Comparison of ENCODE assay signal across 8 cellular contexts in genomic region chr19:6800991-6801396, GRCh38. TPM values are rescaled to one million over a fixed set of nuclear protein-coding genes. Genes with fewer than 3 reads are reported as not detected.
DNase-seq lines count a peak whose midpoint lies in the region; ATAC-seq and TF ChIP-seq lines count a peak whose summit lies in the region.

No MANE protein-coding gene starts in this region.

- H3K27ac Mint-ChIP-seq in naive thymus-derived CD4-positive, alpha-beta T cell: peak overlapping the region; percentile 93 to 99 (median 97)

- H3K4me3 ChIP-seq in Karpas-422 (ENCODE audit: low read length): peak overlapping the region; percentile 83
- H3K4me3 ChIP-seq in body of pancreas: no peak overlapping the region
- H3K4me3 ChIP-seq in naive thymus-derived CD4-positive, alpha-beta T cell (ENCODE audit: low read length): peak overlapping the region; percentile 67

- TF ChIP-seq POLR2A in body of pancreas (IDR thresholded peaks at IDR 0.05): no peak

- H3K4me3 Mint-ChIP-seq in naive thymus-derived CD4-positive, alpha-beta T cell: peak overlapping the region; percentile 87 to 99 (median 94)

- ATAC-seq in body of pancreas (peak; percentile 21), HG03025 (IDR thresholded peaks at IDR 0.05; ENCODE audit: low FRiP score, unreplicated experiment) (no peak)
- no peak for ATAC-seq in naive thymus-derived CD4-positive, alpha-beta T cell

- H3K9ac ChIP-seq in Karpas-422 (ENCODE audit: low read length): peak overlapping the region; percentile 86

- no peaks in the 10 kb centered on the region for H3K27me3 Mint-ChIP-seq in naive thymus-derived CD4-positive, alpha-beta T cell

- H3K27me3 ChIP-seq in Karpas-422 (ENCODE audit: low read length) (no peaks in the 10 kb centered on the region), body of pancreas (no peaks in the 10 kb centered on the region)
- H3K27me3 ChIP-seq in naive thymus-derived CD4-positive, alpha-beta T cell (ENCODE audit: control insufficient read depth in 2 of 2, insufficient read depth in 2 of 2, low read length in 2 of 2): no peaks in the 10 kb centered on the region

- peaks cover 72% of the 10 kb centered on the region for H3K79me2 ChIP-seq in Karpas-422 (ENCODE audit: low read length)

- H3K9me2 ChIP-seq in Karpas-422 (replicated peaks; ENCODE audit: insufficient read depth, low read length): no peaks in the 10 kb centered on the region

- H3K4me2 ChIP-seq in Karpas-422 (ENCODE audit: low read depth, low read length, poor library complexity, severe bottlenecking): peak overlapping the region; percentile 97

- no peak for TF ChIP-seq CTCF in body of pancreas (IDR thresholded peaks at IDR 0.05)

- POLR2A ChIA-PET in naive thymus-derived CD4-positive, alpha-beta T cell (lab: Charles Lee): interaction anchor here (0.6 to 4.2 kb wide), 18 partner anchors 8 to 283 kb away, joined by 3 to 53 read pairs (median 6); partner anchors contain the start of genes GPR108, SH2D3A, TRIP10 and VAV1

- peaks cover 5 to 37% (median 8%) of the 10 kb centered on the region in 5 donors for H3K36me3 Mint-ChIP-seq in naive thymus-derived CD4-positive, alpha-beta T cell

- intact Hi-C loops in body of pancreas (cut with DNase I): no loop called here
- intact Hi-C loops in naive thymus-derived CD4-positive, alpha-beta T cell (cut with micrococcal nuclease): loop anchor here (1.0 to 5.0 kb wide), 9 partner anchors 8 to 396 kb away; partner anchors contain the start of genes GPR108 (in 2 of the 2), SH2D3A (in 2 of the 2) and VAV1 (in 2 of the 2)

- H3K4me1 ChIP-seq in Karpas-422 (ENCODE audit: low read length) (peaks cover 42% of the 10 kb centered on the region), body of pancreas (peaks cover 12% of the 10 kb centered on the region)
- H3K4me1 ChIP-seq in naive thymus-derived CD4-positive, alpha-beta T cell (ENCODE audit: control insufficient read depth in 2 of 2, insufficient read depth in 2 of 2, low read length in 2 of 2): peaks cover 28 to 41% of the 10 kb centered on the region in 2 donors

- DNase-seq in EL (peak; percentile 58), Karpas-422 (no peak), body of pancreas (no peak), middle frontal gyrus (ENCODE audit: extremely low spot score, low spot score) (no peak), HuH-7.5 (ENCODE audit: low spot score) (no peak), DMS79 (lab: John Stamatoyannopoulos, UW) (no peak)
- DNase-seq in naive thymus-derived CD4-positive, alpha-beta T cell: peak in 3 of 9 donors; percentile 17 to 21 (median 18)

- CTCF ChIA-PET in naive thymus-derived CD4-positive, alpha-beta T cell (lab: Charles Lee): interaction anchor here (0.9 to 2.2 kb wide), 3 partner anchors 22 to 33 kb away, joined by 3 to 7 read pairs (median 5); partner anchors contain the start of genes SH2D3A and VAV1

- peaks cover 0 to 1% (median 0%) of the 10 kb centered on the region in 11 donors for H3K9me3 Mint-ChIP-seq in naive thymus-derived CD4-positive, alpha-beta T cell

- H3K27ac ChIP-seq in Karpas-422 (ENCODE audit: low read length) (peak overlapping the region; percentile 99), body of pancreas (peak overlapping the region in 2 of 4 donors; percentile 12 to 71)
- peak overlapping the region; percentile 85 for H3K27ac ChIP-seq in naive thymus-derived CD4-positive, alpha-beta T cell (ENCODE audit: low read depth, low read length)

- WGBS in body of pancreas, 2 donors: 10 to 32% methylated on average over 2 to 8 of the region's 8 CpGs

- no peaks in the 10 kb centered on the region for H3K9me3 ChIP-seq in Karpas-422 (ENCODE audit: low read length)
- H3K9me3 ChIP-seq in body of pancreas: no peaks in the 10 kb centered on the region
- H3K9me3 ChIP-seq in naive thymus-derived CD4-positive, alpha-beta T cell (ENCODE audit: control insufficient read depth in 2 of 3, low read length in 3 of 3): no peaks in the 10 kb centered on the region

- H4K20me1 ChIP-seq in Karpas-422 (ENCODE audit: insufficient read depth, low read depth, low read length): peaks cover 5% of the 10 kb centered on the region; the same call in 1 of the 2 replicates

- H2AFZ ChIP-seq in Karpas-422 (ENCODE audit: low read length): 0 out of 2 replicates have a peak overlapping the region, but pooled peaks have one; percentile 48

- H3K36me3 ChIP-seq in Karpas-422 (ENCODE audit: insufficient read depth, low read length) (0 out of 2 replicates have a peak, but pooled peaks cover 3% of the 10 kb centered on the region), body of pancreas (replicated peaks in 1 of 2; ENCODE audit: insufficient read depth in 1 of 2, low read depth in 2 of 2) (no peaks in the 10 kb centered on the region)
- peaks cover 0 to 5% (median 0%) of the 10 kb centered on the region in 3 experiments for H3K36me3 ChIP-seq in naive thymus-derived CD4-positive, alpha-beta T cell (ENCODE audit: control insufficient read depth in 2 of 3, insufficient read depth in 3 of 3, low read length in 3 of 3)

- peaks cover 49 to 86% (median 69%) of the 10 kb centered on the region in 7 donors for H3K4me1 Mint-ChIP-seq in naive thymus-derived CD4-positive, alpha-beta T cell

RNA-seq across cellular contexts. Expression of gene VAV1, which starts 28.5 kb away (rescaled TPM):
- total RNA-seq in Karpas-422 (2014; rRNA removed; shearing (Covaris generic); ENCODE audit: low replicate concordance): 46.0 and 85.2 TPM in 2 replicates
- total RNA-seq in body of pancreas: 1 to 10 TPM; 1.3 to 5.6 TPM
- 100 to 1,000 TPM in 3 of 5 experiments, 10 to 100 TPM in 2; 90.5 to 132 (median 115) TPM for total RNA-seq in naive thymus-derived CD4-positive, alpha-beta T cell
- polyA plus RNA-seq in naive thymus-derived CD4-positive, alpha-beta T cell: 10 to 100 TPM; 26.2 to 41.4 TPM

RNA-seq across cellular contexts. Expression of gene SH2D3A, which starts 33.8 kb away (rescaled TPM):
- total RNA-seq in Karpas-422 (2014; rRNA removed; shearing (Covaris generic); ENCODE audit: low replicate concordance): 3.3 and 18.9 TPM in 2 replicates
- 10 to 100 TPM; 18.4 to 60.0 TPM for total RNA-seq in body of pancreas
- total RNA-seq in naive thymus-derived CD4-positive, alpha-beta T cell: 10 to 100 TPM; 27.9 to 64.7 (median 57.4) TPM
- polyA plus RNA-seq in naive thymus-derived CD4-positive, alpha-beta T cell: 10 to 100 TPM; 35.2 to 60.4 TPM

Comparison
In these comparisons a context has a peak if more than half of its experiments do, and no peak if none do; other contexts are left out.
1. H3K4me3 ChIP-seq: peak in Karpas-422 (single experiment) and naive thymus-derived CD4-positive, alpha-beta T cell (single experiment); none in body of pancreas (0 of 2).